22 cellular contexts compared by ENCODE assay signal in genomic region chr9:29556746-29557145, GRCh38.
"Had no signal": no experiment of that assay in that cellular context is flagged by ENCODE, and none has a peak within 500 bp of the region (broad histone marks: within the 10 kb centered on the region; RNA-seq: fewer than 3 reads in every experiment).

No MANE protein-coding gene starts in this region.

- H3K27me3 Mint-ChIP-seq: naive thymus-derived CD8-positive, alpha-beta T cell; stimulated activated memory B cell treated with anti-CD40 and anti-IgM and Interleukin-4, amounts not matched to agents 10 μg/mL and 1 μg/mL and 100 μg/mL, for 72 hours; stimulated activated naive CD8-positive, alpha-beta T cell treated with anti-CD3 and anti-CD28 coated beads, Interleukin-15, amount 100 ng/mL, for 72 hours had no signal

- H3K27ac Mint-ChIP-seq: immature natural killer cell; naive thymus-derived CD8-positive, alpha-beta T cell; stimulated activated memory B cell treated with anti-CD40 and anti-IgM and Interleukin-4, amounts not matched to agents 10 μg/mL and 1 μg/mL and 100 μg/mL, for 72 hours; stimulated activated naive CD8-positive, alpha-beta T cell treated with anti-CD3 and anti-CD28 coated beads, Interleukin-15, amount 100 ng/mL, for 72 hours had no signal

- H3K4me1 ChIP-seq: psoas muscle, right lobe of liver, spleen, testis, tibial nerve had no signal

- H3K27ac ChIP-seq: foreskin keratinocyte, neutrophil, psoas muscle, right lobe of liver, spleen, testis, tibial nerve had no signal

- ATAC-seq: left colon; left ventricle myocardium superior; naive thymus-derived CD8-positive, alpha-beta T cell; right lobe of liver; stimulated activated memory B cell treated with anti-CD40 and anti-IgM and Interleukin-4, amounts not matched to agents 10 μg/mL and 1 μg/mL and 100 μg/mL, for 72 hours; stimulated activated naive CD8-positive, alpha-beta T cell treated with anti-CD3 and anti-CD28 coated beads, Interleukin-15, amount 100 ng/mL, for 72 hours had no signal

- H3K4me1 Mint-ChIP-seq: immature natural killer cell; naive thymus-derived CD8-positive, alpha-beta T cell; stimulated activated memory B cell treated with anti-CD40 and anti-IgM and Interleukin-4, amounts not matched to agents 10 μg/mL and 1 μg/mL and 100 μg/mL, for 72 hours; stimulated activated naive CD8-positive, alpha-beta T cell treated with anti-CD3 and anti-CD28 coated beads, Interleukin-15, amount 100 ng/mL, for 72 hours had no signal

- H3K36me3 ChIP-seq: esophagus squamous epithelium, neutrophil, right lobe of liver, spleen, tibial nerve had no signal

- H3K4me3 Mint-ChIP-seq: immature natural killer cell; naive thymus-derived CD8-positive, alpha-beta T cell; stimulated activated memory B cell treated with anti-CD40 and anti-IgM and Interleukin-4, amounts not matched to agents 10 μg/mL and 1 μg/mL and 100 μg/mL, for 72 hours; stimulated activated naive CD8-positive, alpha-beta T cell treated with anti-CD3 and anti-CD28 coated beads, Interleukin-15, amount 100 ng/mL, for 72 hours had no signal

- FAIRE-seq: colon, kidney had no signal

- H3K36me3 Mint-ChIP-seq: naive thymus-derived CD8-positive, alpha-beta T cell; stimulated activated memory B cell treated with anti-CD40 and anti-IgM and Interleukin-4, amounts not matched to agents 10 μg/mL and 1 μg/mL and 100 μg/mL, for 72 hours had no signal

- H3K9me3 ChIP-seq: esophagus squamous epithelium, neutrophil, psoas muscle, right lobe of liver, testis had no signal

- DNase-seq: dermis blood vessel endothelial cell; esophagus squamous epithelium; immature natural killer cell; kidney; left colon; left ventricle myocardium superior; naive thymus-derived CD8-positive, alpha-beta T cell; psoas muscle; retina; right lobe of liver; spleen; stimulated activated CD4-positive, alpha-beta T cell treated with anti-CD3 and anti-CD28 coated beads, Interleukin-15, amount 100 ng/mL, for 24 hours; stimulated activated CD4-positive, alpha-beta T cell treated with anti-CD3 and anti-CD28 coated beads, Interleukin-1b, Interleukin-23, amount 100 ng/mL, for 48 hours; stimulated activated CD4-positive, alpha-beta T cell treated with anti-CD3 and anti-CD28 coated beads, Interleukin-4, amount 100 ng/mL, for 24 hours; stimulated activated naive CD8-positive, alpha-beta T cell treated with anti-CD3 and anti-CD28 coated beads, Interleukin-15, amount 100 ng/mL, for 72 hours; testis had no signal

- H3K4me3 ChIP-seq: esophagus squamous epithelium, lung, psoas muscle, right lobe of liver, spleen, testis, tibial nerve had no signal

- H3K27me3 ChIP-seq: esophagus squamous epithelium, foreskin keratinocyte, neutrophil, right lobe of liver, spleen, testis, tibial nerve had no signal
